Comparison of ENCODE assay signal across 8 cellular contexts in the genomic region with DNA sequence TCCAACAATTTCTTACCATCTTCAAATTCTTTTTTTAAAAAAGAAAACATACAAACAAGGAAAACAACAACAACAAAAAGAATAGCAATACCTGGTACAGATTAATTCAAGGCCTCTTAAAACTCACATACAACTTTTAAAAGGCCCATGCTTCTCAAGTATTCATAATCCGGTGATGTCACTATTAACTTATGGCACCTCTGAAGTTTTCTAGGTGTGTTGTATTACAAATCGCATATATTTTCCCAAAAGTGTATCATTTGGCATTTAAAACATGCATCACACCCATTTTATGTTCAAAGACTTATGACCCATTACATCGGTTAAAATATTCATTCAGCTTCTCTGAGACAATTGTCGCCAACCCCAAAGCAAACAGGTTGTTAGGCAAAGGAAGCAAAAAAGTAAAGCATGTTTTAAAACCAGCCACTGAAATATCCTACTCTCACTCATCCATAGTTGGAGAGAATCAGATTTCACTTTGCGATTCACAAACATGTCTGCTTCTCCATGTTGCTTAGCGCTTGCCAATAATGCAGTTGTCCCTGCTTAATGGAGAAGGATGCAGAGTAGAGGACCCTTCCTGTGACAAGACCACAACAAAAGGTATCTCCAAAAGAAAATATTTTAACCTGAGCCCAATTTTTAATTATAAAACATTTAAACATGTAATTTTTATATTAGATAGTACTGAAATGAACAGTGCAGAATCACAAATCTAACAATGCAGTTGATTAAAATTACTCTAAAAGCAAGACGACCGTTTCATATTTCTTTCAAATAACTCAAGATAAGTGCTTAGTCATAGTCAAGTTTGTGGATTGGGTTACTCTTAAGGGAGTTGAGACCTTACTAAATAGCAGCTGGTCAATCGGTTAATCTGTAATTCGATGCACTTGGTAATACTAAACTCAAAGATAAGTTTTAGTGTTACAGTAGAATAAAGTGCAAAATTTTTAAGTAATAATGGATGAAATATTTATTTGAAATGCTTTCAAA. TPM values are rescaled to one million over a fixed set of nuclear protein-coding genes. Genes with fewer than 3 reads are reported as not detected.
DNase-seq lines count a peak whose midpoint lies in the region; ATAC-seq and TF ChIP-seq lines count a peak whose summit lies in the region.

No MANE protein-coding gene starts in this region.

- intact Hi-C loops in mucosa of descending colon (cut with DNase I, micrococcal nuclease), result no loop called here

- H3K9me3 ChIP-seq in mucosa of descending colon, result no peaks in the 10 kb centered on the region

- DNase-seq in NOMO-1 treated with DMSO at 0.1 percent for 48 hours (lab: John Stamatoyannopoulos, UW; ENCODE audit: unreplicated experiment) (peak; percentile 19), NOMO-1 treated with dmso at 0.1 percent for 144 hours (lab: John Stamatoyannopoulos, UW; ENCODE audit: unreplicated experiment) (no peak), NCI-H526 treated with DMSO at 0.1 percent for 48 hours (lab: John Stamatoyannopoulos, UW) (peak; percentile 4), mucosa of descending colon (no peak), globus pallidus (ENCODE audit: low spot score) (no peak)
- no peak for DNase-seq in central memory CD8-positive, alpha-beta T cell (ENCODE audit: low spot score in 2 of 2)
- DNase-seq in stimulated activated CD4-positive, alpha-beta T cell treated with anti-CD3 and anti-CD28 coated beads, Interleukin-4, amount 100 ng/mL, for 1 hour, result no peak

- no peaks in the 10 kb centered on the region for H3K27me3 Mint-ChIP-seq in central memory CD8-positive, alpha-beta T cell

- peaks cover 8% of the 10 kb centered on the region for H3K36me3 ChIP-seq in mucosa of descending colon (ENCODE audit: low read depth)

- H3K4me3 Mint-ChIP-seq in central memory CD8-positive, alpha-beta T cell, result peak overlapping the region; percentile 96

- peaks cover 54% of the 10 kb centered on the region for H3K36me3 Mint-ChIP-seq in central memory CD8-positive, alpha-beta T cell (ENCODE audit: insufficient read depth)

- TF ChIP-seq CTCF in mucosa of descending colon (IDR thresholded peaks at IDR 0.05), result no peak

- peak overlapping the region; percentile 90 for H3K4me3 ChIP-seq in mucosa of descending colon

- peaks cover 37% of the 10 kb centered on the region for H3K4me1 ChIP-seq in mucosa of descending colon (ENCODE audit: low read depth)

- no peak for ATAC-seq in central memory CD8-positive, alpha-beta T cell (replicated peaks; ENCODE audit: extremely low read depth, poor library complexity, severe bottlenecking)
- ATAC-seq in mucosa of descending colon, result no peak
- ATAC-seq in HG03469 (IDR thresholded peaks at IDR 0.05; ENCODE audit: unreplicated experiment), result no peak

- H3K27ac Mint-ChIP-seq in central memory CD8-positive, alpha-beta T cell (ENCODE audit: low read depth), result peak overlapping the region; percentile 96

- peaks cover 37% of the 10 kb centered on the region for H3K4me1 Mint-ChIP-seq in central memory CD8-positive, alpha-beta T cell

- H3K9me3 Mint-ChIP-seq in central memory CD8-positive, alpha-beta T cell, result no peaks in the 10 kb centered on the region

RNA-seq across cellular contexts. Expression of a gene that starts 1.6 kb away (rescaled TPM):
- total RNA-seq in mucosa of descending colon, result 100 to 1,000 TPM; 241 to 316 (median 281) TPM

RNA-seq across cellular contexts. Expression of a gene that starts 50.7 kb away (rescaled TPM):
- 100 to 1,000 TPM in 2 of 3 donors, 10 to 100 TPM in 1; 93.9 to 120 (median 115) TPM for total RNA-seq in mucosa of descending colon

Comparison
In these comparisons a context has a peak if more than half of its experiments do, and no peak if none do; other contexts are left out.
1. DNase-seq: peak in NOMO-1 treated with DMSO at 0.1 percent for 48 hours (single experiment) and NCI-H526 treated with DMSO at 0.1 percent for 48 hours (single experiment); none in NOMO-1 treated with dmso at 0.1 percent for 144 hours (single experiment), central memory CD8-positive, alpha-beta T cell (0 of 2), mucosa of descending colon (0 of 3), globus pallidus (single experiment) and stimulated activated CD4-positive, alpha-beta T cell treated with anti-CD3 and anti-CD28 coated beads, Interleukin-4, amount 100 ng/mL, for 1 hour (single experiment).